Comparison of ENCODE assay signal across 9 cellular contexts in the genomic region with DNA sequence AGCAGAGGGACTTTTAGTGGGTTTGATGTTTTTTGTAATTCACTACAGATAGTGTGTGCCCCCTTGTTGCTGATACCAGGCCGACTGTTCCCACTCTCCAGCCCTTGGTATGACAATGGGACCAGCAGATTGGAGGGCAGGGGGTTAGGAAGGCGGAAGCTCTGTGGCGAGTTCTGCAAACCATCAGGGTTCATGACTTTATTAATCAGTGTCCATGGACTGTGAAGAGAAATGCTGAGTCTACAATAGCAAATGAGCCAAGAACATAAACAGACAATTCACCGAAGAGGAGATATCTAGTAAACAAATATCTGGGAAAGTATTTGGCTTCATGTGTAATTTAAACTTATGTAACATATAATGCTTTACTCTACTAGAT.
DNase-seq lines count a peak whose midpoint lies in the region; TF ChIP-seq lines count a peak whose summit lies in the region.
"Had no signal": no experiment of that assay in that cellular context is flagged by ENCODE, and none has a peak within 500 bp of the region (broad histone marks: within the 10 kb centered on the region; RNA-seq: fewer than 3 reads in every experiment).

No MANE protein-coding gene starts in this region.

- H3K27me3 Mint-ChIP-seq in activated CD4-positive, alpha-beta memory T cell treated with anti-CD3 and anti-CD28 coated beads for 36 hours: peaks cover 1% of the 10 kb centered on the region
- no peaks in the 10 kb centered on the region for H3K27me3 Mint-ChIP-seq in glutamatergic neuron (ENCODE audit: unreplicated experiment)

- H3K4me1 Mint-ChIP-seq in activated CD4-positive, alpha-beta memory T cell treated with anti-CD3 and anti-CD28 coated beads for 36 hours (ENCODE audit: low read depth): peaks cover 79% of the 10 kb centered on the region
- H3K4me1 Mint-ChIP-seq in glutamatergic neuron (ENCODE audit: low read depth, unreplicated experiment): peaks cover 21% of the 10 kb centered on the region

- peak overlapping the region; percentile 98 for H3K27ac Mint-ChIP-seq in activated CD4-positive, alpha-beta memory T cell treated with anti-CD3 and anti-CD28 coated beads for 36 hours
- H3K27ac Mint-ChIP-seq in glutamatergic neuron (ENCODE audit: unreplicated experiment): no peak overlapping the region

- DNase-seq in HCEC 1CT (peak; percentile 10), fibroblast of villous mesenchyme (ENCODE audit: low read depth) (peak; percentile 78), renal cortical epithelial cell (ENCODE audit: low read depth) (peak; percentile 77), GOT3 (lab: John Stamatoyannopoulos, UW) (no peak), glomerular visceral epithelial cell (ENCODE audit: extremely low spot score) (no peak), glutamatergic neuron (no peak), activated gamma-delta T cell treated with Interleukin-2 at 50 U/mL for 16 hours (no peak)
- DNase-seq in activated CD4-positive, alpha-beta memory T cell treated with anti-CD3 and anti-CD28 coated beads for 36 hours: no peak

- POLR2A ChIA-PET in activated CD4-positive, alpha-beta memory T cell treated with anti-CD3 and anti-CD28 coated beads for 36 hours (lab: Charles Lee): interaction anchor here (0.5 to 4.2 kb wide), 12 partner anchors 10 to 394 kb away, joined by 3 to 41 read pairs (median 5); no protein-coding TSS in a partner anchor

- H3K4me3 ChIP-seq in fibroblast of villous mesenchyme (ENCODE audit: low read depth, low read length): no peak overlapping the region

- TF ChIP-seq CTCF in fibroblast of villous mesenchyme (IDR thresholded peaks at IDR 0.05; ENCODE audit: insufficient read depth, low read depth, low read length) (no peak), glutamatergic neuron (IDR thresholded peaks at IDR 0.05; ENCODE audit: partially characterized antibody, unreplicated experiment) (no peak)

- H3K36me3 Mint-ChIP-seq in activated CD4-positive, alpha-beta memory T cell treated with anti-CD3 and anti-CD28 coated beads for 36 hours: peaks cover 38% of the 10 kb centered on the region
- H3K36me3 Mint-ChIP-seq in glutamatergic neuron (ENCODE audit: unreplicated experiment): no peaks in the 10 kb centered on the region

- CTCF ChIA-PET in activated CD4-positive, alpha-beta memory T cell treated with anti-CD3 and anti-CD28 coated beads for 36 hours (lab: Charles Lee): interaction anchor here (0.7 to 2.8 kb wide), 7 partner anchors 33 to 190 kb away, joined by 3 to 23 read pairs (median 5); no protein-coding TSS in a partner anchor

- H3K4me3 Mint-ChIP-seq in activated CD4-positive, alpha-beta memory T cell treated with anti-CD3 and anti-CD28 coated beads for 36 hours: peak overlapping the region; percentile 49
- no peak overlapping the region for H3K4me3 Mint-ChIP-seq in glutamatergic neuron (ENCODE audit: unreplicated experiment)

- no peaks in the 10 kb centered on the region for H3K9me3 Mint-ChIP-seq in activated CD4-positive, alpha-beta memory T cell treated with anti-CD3 and anti-CD28 coated beads for 36 hours
- peaks cover 2% of the 10 kb centered on the region for H3K9me3 Mint-ChIP-seq in glutamatergic neuron (ENCODE audit: unreplicated experiment)
- H3K9me3 Mint-ChIP-seq: H9 had no signal

- intact Hi-C loops in activated CD4-positive, alpha-beta memory T cell treated with anti-CD3 and anti-CD28 coated beads for 36 hours (cut with micrococcal nuclease): loop anchor here (1.0 to 2.0 kb wide), 2 partner anchors 39 to 151 kb away; no protein-coding TSS in a partner anchor

Comparison
In these comparisons a context has a peak if more than half of its experiments do, and no peak if none do; other contexts are left out.
1. DNase-seq: peak in HCEC 1CT (single experiment), fibroblast of villous mesenchyme (single experiment) and renal cortical epithelial cell (single experiment); none in activated CD4-positive, alpha-beta memory T cell treated with anti-CD3 and anti-CD28 coated beads for 36 hours (single experiment), GOT3 (single experiment), glomerular visceral epithelial cell (single experiment), glutamatergic neuron (single experiment) and activated gamma-delta T cell treated with Interleukin-2 at 50 U/mL for 16 hours (single experiment).